ENCODE assay signal across 8 cellular contexts in genomic region chr1:100353073-100353801, GRCh38. TPM values are rescaled to one million over a fixed set of nuclear protein-coding genes. Genes with fewer than 3 reads are reported as not detected.
A peak's percentile ranks its signal among the peaks of the same experiment; 100 is the strongest.
DNase-seq lines count a peak whose midpoint lies in the region; ATAC-seq and TF ChIP-seq lines count a peak whose summit lies in the region.

No MANE protein-coding gene starts in this region.

- CTCF ChIA-PET in OCI-LY7 (lab: Charles Lee; ENCODE audit: unreplicated experiment), result interaction anchor here (0.6 to 1.0 kb wide), 3 partner anchors 11 to 389 kb away, joined by 3 to 13 read pairs (median 3); no protein-coding TSS in a partner anchor

- H3K27me3 ChIP-seq in cardiac muscle cell, result no peaks in the 10 kb centered on the region

- H3K36me3 ChIP-seq in OCI-LY7 (ENCODE audit: insufficient read depth, low read length), result no peaks in the 10 kb centered on the region
- no peaks in the 10 kb centered on the region for H3K36me3 ChIP-seq in cardiac muscle cell

- peak overlapping the region; percentile 95; the same call in 1 of the 2 replicates for H2AFZ ChIP-seq in OCI-LY7 (ENCODE audit: low read length)

- DNase-seq in NCI-H82 (lab: John Stamatoyannopoulos, UW), result peak; percentile 74
- no peak for DNase-seq in NCI-H82 treated with DMSO at 0.1 percent for 48 hours (lab: John Stamatoyannopoulos, UW; ENCODE audit: unreplicated experiment)
- peak; percentile 59 for DNase-seq in OCI-LY7 (ENCODE audit: low spot score)
- DNase-seq in activated naive CD4-positive, alpha-beta T cell treated with Interleukin-2 at 50 U/mL for 16 hours, result peak; percentile 43
- no peak for DNase-seq in cardiac muscle cell (ENCODE audit: low read depth in 1 of 2, low spot score in 1 of 2)
- DNase-seq in posterior vena cava (ENCODE audit: low spot score), result peak; percentile 82

- H3K27ac ChIP-seq in OCI-LY7 (ENCODE audit: low read depth, low read length, poor library complexity, severe bottlenecking) (no peak overlapping the region), cardiac muscle cell (peak overlapping the region; percentile 76)

- H3K4me2 ChIP-seq in OCI-LY7 (ENCODE audit: low read length), result peak overlapping the region; percentile 100

- no peak for TF ChIP-seq CTCF in OCI-LY7 (conservative IDR thresholded peaks at IDR 0.05; ENCODE audit: low read length)
- no peak for TF ChIP-seq CTCF in cardiac muscle cell (IDR thresholded peaks at IDR 0.05; ENCODE audit: low read depth, low read length)

- intact Hi-C loops in OCI-LY7 (cut with micrococcal nuclease; ENCODE audit: unreplicated experiment) (loop anchor here (2.0 to 5.0 kb wide), 7 partner anchors 106 to 674 kb away; partner anchors contain the start of genes AGL, DBT, DPH5 and SASS6), posterior vena cava (cut with DNase I) (no loop called here)

- H4K20me1 ChIP-seq in OCI-LY7 (ENCODE audit: insufficient read depth, low read length), result 0 out of 2 replicates have a peak, but pooled peaks cover 3% of the 10 kb centered on the region

- no peaks in the 10 kb centered on the region for H3K9me2 ChIP-seq in OCI-LY7 (ENCODE audit: insufficient read depth, low read length)

- POLR2A ChIA-PET in OCI-LY7 (lab: Charles Lee), result interaction anchor here (0.5 to 1.4 kb wide), 8 partner anchors 10 to 340 kb away, joined by 3 to 5 read pairs (median 3); a partner anchor contains a TSS

- H3K4me1 ChIP-seq in OCI-LY7 (ENCODE audit: insufficient read depth, low read length, poor library complexity, severe bottlenecking) (peaks cover 24% of the 10 kb centered on the region), cardiac muscle cell (ENCODE audit: low read depth) (peaks cover 24% of the 10 kb centered on the region)

- ATAC-seq in HG02943 (IDR thresholded peaks at IDR 0.05; ENCODE audit: low read depth, unreplicated experiment), result peak; percentile 12
- ATAC-seq in GM18520 (IDR thresholded peaks at IDR 0.05; ENCODE audit: unreplicated experiment), result no peak

- no TSS peak for BruUV-seq in OCI-LY7 (replicated peaks; lab: Mats Ljungman, UMichigan)

- H3K79me2 ChIP-seq in OCI-LY7 (ENCODE audit: insufficient read depth, low read depth, low read length), result no peaks in the 10 kb centered on the region

- H3K4me3 ChIP-seq in OCI-LY7 (ENCODE audit: low read depth, low read length, poor library complexity, severe bottlenecking), result peak overlapping the region; percentile 96
- H3K4me3 ChIP-seq in cardiac muscle cell, result peak overlapping the region; percentile 72

- H3K9me3 ChIP-seq in OCI-LY7 (ENCODE audit: low read length) (no peaks in the 10 kb centered on the region), cardiac muscle cell (ENCODE audit: low read depth) (no peaks in the 10 kb centered on the region)

RNA-seq across cellular contexts. Expression of gene CDC14A, which starts 0.9 kb away (rescaled TPM):
- total RNA-seq in OCI-LY7 (2014; rRNA removed; shearing (Covaris generic)), result 4.9 and 9.9 TPM in 2 replicates
- total RNA-seq in OCI-LY7 (2022) (7.2 and 8.2 TPM in 2 replicates), cardiac muscle cell (16.9 and 18.1 TPM in 2 replicates), posterior vena cava (1 to 10 TPM; 6.5 to 7.5 TPM)
- 9.6 and 14.3 TPM in 2 replicates for polyA plus RNA-seq in cardiac muscle cell

Comparison
In these comparisons a context has a peak if more than half of its experiments do, and no peak if none do; other contexts are left out.
1. DNase-seq: peak in NCI-H82 (single experiment), OCI-LY7 (single experiment), activated naive CD4-positive, alpha-beta T cell treated with Interleukin-2 at 50 U/mL for 16 hours (single experiment) and posterior vena cava (single experiment); none in NCI-H82 treated with DMSO at 0.1 percent for 48 hours (single experiment) and cardiac muscle cell (0 of 2).